1 cellular context compared by ENCODE assay signal in genomic region chr4:184339398-184340193, GRCh38.
TF ChIP-seq lines count a peak whose summit lies in the region.

No MANE protein-coding gene starts in this region.

TF ChIP-seq in SK-N-SH treated with all-trans-retinoic acid at 6 μM for 48 hours, 23 proteins besides CTCF, POLR2A, EP300 and RAD21 (continued from another document):
- TF ChIP-seq CSRNP3 (CRISPR knock-in tag; IDR thresholded peaks at IDR 0.05) (peak; percentile 53; the same call in 1 of the 2 replicates), ZFP3 (CRISPR knock-in tag; IDR thresholded peaks at IDR 0.05) (peak; percentile 97), RARB (CRISPR knock-in tag; IDR thresholded peaks at IDR 0.05) (peak; percentile 79; the same call in 1 of the 2 replicates), GLIS3 (CRISPR knock-in tag; IDR thresholded peaks at IDR 0.05) (peak; percentile 96; the same call in 1 of the 2 replicates), ZNF70 (CRISPR knock-in tag; IDR thresholded peaks at IDR 0.05) (peak; percentile 48; the same call in 1 of the 2 replicates), CSDC2 (CRISPR knock-in tag; IDR thresholded peaks at IDR 0.05) (peak; percentile 100), ZNF565 (CRISPR knock-in tag; conservative IDR thresholded peaks at IDR 0.05; ENCODE audit: low read depth) (peak; percentile 93), ZC3H10 (CRISPR knock-in tag; IDR thresholded peaks at IDR 0.05) (peak; percentile 90), PATZ1 (CRISPR knock-in tag; IDR thresholded peaks at IDR 0.05; ENCODE audit: borderline replicate concordance) (peak; percentile 89; the same call in 1 of the 2 replicates), ZNF8 (CRISPR knock-in tag; IDR thresholded peaks at IDR 0.05) (peak; percentile 79; the same call in 1 of the 2 replicates), SNAI2 (CRISPR knock-in tag; IDR thresholded peaks at IDR 0.05) (peak; percentile 100), TSHZ2 (CRISPR knock-in tag; IDR thresholded peaks at IDR 0.05) (peak; percentile 89)
- TF ChIP-seq, protein P1, sequence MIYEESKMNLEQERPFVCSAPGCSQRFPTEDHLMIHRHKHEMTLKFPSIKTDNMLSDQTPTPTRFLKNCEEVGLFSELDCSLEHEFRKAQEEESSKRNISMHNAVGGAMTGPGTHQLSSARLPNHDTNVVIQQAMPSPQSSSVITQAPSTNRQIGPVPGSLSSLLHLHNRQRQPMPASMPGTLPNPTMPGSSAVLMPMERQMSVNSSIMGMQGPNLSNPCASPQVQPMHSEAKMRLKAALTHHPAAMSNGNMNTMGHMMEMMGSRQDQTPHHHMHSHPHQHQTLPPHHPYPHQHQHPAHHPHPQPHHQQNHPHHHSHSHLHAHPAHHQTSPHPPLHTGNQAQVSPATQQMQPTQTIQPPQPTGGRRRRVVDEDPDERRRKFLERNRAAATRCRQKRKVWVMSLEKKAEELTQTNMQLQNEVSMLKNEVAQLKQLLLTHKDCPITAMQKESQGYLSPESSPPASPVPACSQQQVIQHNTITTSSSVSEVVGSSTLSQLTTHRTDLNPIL (CRISPR knock-in tag; IDR thresholded peaks at IDR 0.05; ENCODE audit: low read depth), result peak; percentile 80
